32 cellular contexts compared by ENCODE assay signal in genomic region chr10:58752665-58753064, GRCh38.
"Had no signal": no experiment of that assay in that cellular context is flagged by ENCODE, and none has a peak within 500 bp of the region (broad histone marks: within the 10 kb centered on the region; RNA-seq: fewer than 3 reads in every experiment).

No MANE protein-coding gene starts in this region.

- H3K4me1 Mint-ChIP-seq: naive thymus-derived CD4-positive, alpha-beta T cell; natural killer cell; stimulated activated memory B cell treated with anti-CD40 and anti-IgM and Interleukin-4, amounts not matched to agents 10 μg/mL and 1 μg/mL and 100 μg/mL, for 72 hours; stimulated activated naive CD8-positive, alpha-beta T cell treated with anti-CD3 and anti-CD28 coated beads, Interleukin-15, amount 100 ng/mL, for 72 hours had no signal

- ATAC-seq: naive thymus-derived CD4-positive, alpha-beta T cell; natural killer cell; psoas muscle; right cardiac atrium; sciatic nerve; stimulated activated memory B cell treated with anti-CD40 and anti-IgM and Interleukin-4, amounts not matched to agents 10 μg/mL and 1 μg/mL and 100 μg/mL, for 72 hours; stimulated activated naive CD8-positive, alpha-beta T cell treated with anti-CD3 and anti-CD28 coated beads, Interleukin-15, amount 100 ng/mL, for 72 hours; stimulated activated naive CD8-positive, alpha-beta T cell treated with anti-CD3 and anti-CD28 coated beads, Interleukin-15, Interleukin-2, amounts not matched to agents 100 U/mL and 50 U/mL, for 24 hours; upper lobe of right lung had no signal

- H3K4me1 ChIP-seq: parathyroid adenoma, spleen, uterus had no signal

- H3K27ac Mint-ChIP-seq: naive thymus-derived CD4-positive, alpha-beta T cell; natural killer cell; nephron progenitor cell; progenitor cell of endocrine pancreas; stimulated activated memory B cell treated with anti-CD40 and anti-IgM and Interleukin-4, amounts not matched to agents 10 μg/mL and 1 μg/mL and 100 μg/mL, for 72 hours; stimulated activated naive CD8-positive, alpha-beta T cell treated with anti-CD3 and anti-CD28 coated beads, Interleukin-15, amount 100 ng/mL, for 72 hours; type B pancreatic cell had no signal

- H3K27me3 ChIP-seq: neutrophil, ovary, spleen, suprapubic skin, testis, tibial artery, transverse colon, upper lobe of right lung, uterus had no signal

- H3K27me3 Mint-ChIP-seq: progenitor cell of endocrine pancreas; stimulated activated memory B cell treated with anti-CD40 and anti-IgM and Interleukin-4, amounts not matched to agents 10 μg/mL and 1 μg/mL and 100 μg/mL, for 72 hours; type B pancreatic cell had no signal

- H3K4me3 Mint-ChIP-seq: naive thymus-derived CD4-positive, alpha-beta T cell; natural killer cell; nephron progenitor cell; neural crest cell; stimulated activated memory B cell treated with anti-CD40 and anti-IgM and Interleukin-4, amounts not matched to agents 10 μg/mL and 1 μg/mL and 100 μg/mL, for 72 hours; stimulated activated naive CD8-positive, alpha-beta T cell treated with anti-CD3 and anti-CD28 coated beads, Interleukin-15, amount 100 ng/mL, for 72 hours; type B pancreatic cell had no signal

- H3K9me3 ChIP-seq: neutrophil, ovary, psoas muscle, spleen, suprapubic skin, testis, tibial artery, transverse colon, upper lobe of right lung, uterus had no signal

- DNase-seq: naive thymus-derived CD4-positive, alpha-beta T cell; natural killer cell; nephron progenitor cell; nucleus accumbens; ovary; psoas muscle; right cardiac atrium; spleen; stimulated activated CD4-positive, alpha-beta T cell treated with anti-CD3 and anti-CD28 coated beads, Interleukin-12 subunit alpha, Interleukin-12 subunit beta, amount 100 ng/mL, for 4 hours; stimulated activated CD4-positive, alpha-beta T cell treated with anti-CD3 and anti-CD28 coated beads, Interleukin-1b, Interleukin-23, amount 100 ng/mL, for 48 hours; stimulated activated CD4-positive, alpha-beta T cell treated with anti-CD3 and anti-CD28 coated beads, Interleukin-4, amount 100 ng/mL, for 1 hour; stimulated activated CD4-positive, alpha-beta T cell treated with anti-CD3 and anti-CD28 coated beads, Interleukin-4, amount 100 ng/mL, for 4 hours; stimulated activated CD8-positive, alpha-beta memory T cell treated with anti-CD3 and anti-CD28 coated beads, Interleukin-4, amount 100 ng/mL, for 48 hours; stimulated activated naive CD4-positive, alpha-beta T cell; stimulated activated naive CD8-positive, alpha-beta T cell treated with anti-CD3 and anti-CD28 coated beads, Interleukin-15, amount 100 ng/mL, for 72 hours; stimulated activated naive CD8-positive, alpha-beta T cell treated with anti-CD3 and anti-CD28 coated beads, Interleukin-15, Interleukin-2, amounts not matched to agents 100 U/mL and 50 U/mL, for 24 hours; substantia nigra; testis; tibial artery; transverse colon; upper lobe of right lung; uterus had no signal

- H3K4me3 ChIP-seq: ovary, psoas muscle, skin epidermis, smooth muscle cell, spleen, suprapubic skin, testis, tibial artery, transverse colon, upper lobe of right lung, uterus had no signal

- H3K9me3 Mint-ChIP-seq: naive thymus-derived CD4-positive, alpha-beta T cell; nephron progenitor cell; neural crest cell; stimulated activated memory B cell treated with anti-CD40 and anti-IgM and Interleukin-4, amounts not matched to agents 10 μg/mL and 1 μg/mL and 100 μg/mL, for 72 hours; stimulated activated naive CD8-positive, alpha-beta T cell treated with anti-CD3 and anti-CD28 coated beads, Interleukin-15, amount 100 ng/mL, for 72 hours; type B pancreatic cell had no signal

- H3K36me3 ChIP-seq: neutrophil, ovary, spleen, suprapubic skin, tibial artery, transverse colon, upper lobe of right lung, uterus had no signal

- H3K27ac ChIP-seq: neutrophil, parathyroid adenoma, psoas muscle, skin epidermis, spleen, suprapubic skin, testis, tibial artery, transverse colon, upper lobe of right lung, uterus had no signal

- H3K36me3 Mint-ChIP-seq: naive thymus-derived CD4-positive, alpha-beta T cell; natural killer cell; stimulated activated memory B cell treated with anti-CD40 and anti-IgM and Interleukin-4, amounts not matched to agents 10 μg/mL and 1 μg/mL and 100 μg/mL, for 72 hours; type B pancreatic cell had no signal
